Comparison of ENCODE assay signal across 1 cellular context in the genomic region with DNA sequence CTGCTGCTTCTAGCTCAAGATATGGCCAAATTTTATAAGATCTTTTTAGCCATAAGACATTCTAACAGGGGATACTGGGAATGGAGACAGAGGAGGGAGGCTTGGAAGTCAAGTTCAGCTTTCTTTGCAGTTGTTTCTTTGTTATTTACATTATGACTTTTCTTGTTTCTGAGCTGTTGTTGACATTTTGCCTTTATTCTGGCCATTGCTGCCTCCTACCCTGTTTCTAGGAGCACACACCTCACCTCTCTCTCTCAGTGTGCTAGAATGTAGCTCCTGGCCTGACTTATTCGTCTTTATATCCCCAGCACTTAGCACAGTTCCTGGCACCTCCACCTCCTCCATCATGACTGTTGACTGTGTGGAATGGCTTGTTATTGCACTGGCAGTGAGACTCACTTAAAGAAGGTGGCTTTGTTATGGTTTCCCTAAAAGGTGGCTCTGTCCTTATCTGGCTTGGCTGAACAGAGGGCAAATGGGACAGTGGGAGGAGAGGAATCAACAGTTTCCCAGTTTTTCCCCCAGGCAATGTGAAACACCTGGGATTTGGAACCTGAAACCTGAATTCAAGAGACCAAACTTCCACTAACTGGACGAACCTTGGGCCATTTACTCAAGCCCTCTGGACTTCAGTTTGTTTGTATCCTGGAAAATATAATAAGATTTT.
TF ChIP-seq lines count a peak whose summit lies in the region.

No MANE protein-coding gene starts in this region.

TF ChIP-seq in GM23338, 12 proteins besides CTCF, POLR2A, EP300 and RAD21 (continued from another document):
- TF ChIP-seq, protein P1, sequence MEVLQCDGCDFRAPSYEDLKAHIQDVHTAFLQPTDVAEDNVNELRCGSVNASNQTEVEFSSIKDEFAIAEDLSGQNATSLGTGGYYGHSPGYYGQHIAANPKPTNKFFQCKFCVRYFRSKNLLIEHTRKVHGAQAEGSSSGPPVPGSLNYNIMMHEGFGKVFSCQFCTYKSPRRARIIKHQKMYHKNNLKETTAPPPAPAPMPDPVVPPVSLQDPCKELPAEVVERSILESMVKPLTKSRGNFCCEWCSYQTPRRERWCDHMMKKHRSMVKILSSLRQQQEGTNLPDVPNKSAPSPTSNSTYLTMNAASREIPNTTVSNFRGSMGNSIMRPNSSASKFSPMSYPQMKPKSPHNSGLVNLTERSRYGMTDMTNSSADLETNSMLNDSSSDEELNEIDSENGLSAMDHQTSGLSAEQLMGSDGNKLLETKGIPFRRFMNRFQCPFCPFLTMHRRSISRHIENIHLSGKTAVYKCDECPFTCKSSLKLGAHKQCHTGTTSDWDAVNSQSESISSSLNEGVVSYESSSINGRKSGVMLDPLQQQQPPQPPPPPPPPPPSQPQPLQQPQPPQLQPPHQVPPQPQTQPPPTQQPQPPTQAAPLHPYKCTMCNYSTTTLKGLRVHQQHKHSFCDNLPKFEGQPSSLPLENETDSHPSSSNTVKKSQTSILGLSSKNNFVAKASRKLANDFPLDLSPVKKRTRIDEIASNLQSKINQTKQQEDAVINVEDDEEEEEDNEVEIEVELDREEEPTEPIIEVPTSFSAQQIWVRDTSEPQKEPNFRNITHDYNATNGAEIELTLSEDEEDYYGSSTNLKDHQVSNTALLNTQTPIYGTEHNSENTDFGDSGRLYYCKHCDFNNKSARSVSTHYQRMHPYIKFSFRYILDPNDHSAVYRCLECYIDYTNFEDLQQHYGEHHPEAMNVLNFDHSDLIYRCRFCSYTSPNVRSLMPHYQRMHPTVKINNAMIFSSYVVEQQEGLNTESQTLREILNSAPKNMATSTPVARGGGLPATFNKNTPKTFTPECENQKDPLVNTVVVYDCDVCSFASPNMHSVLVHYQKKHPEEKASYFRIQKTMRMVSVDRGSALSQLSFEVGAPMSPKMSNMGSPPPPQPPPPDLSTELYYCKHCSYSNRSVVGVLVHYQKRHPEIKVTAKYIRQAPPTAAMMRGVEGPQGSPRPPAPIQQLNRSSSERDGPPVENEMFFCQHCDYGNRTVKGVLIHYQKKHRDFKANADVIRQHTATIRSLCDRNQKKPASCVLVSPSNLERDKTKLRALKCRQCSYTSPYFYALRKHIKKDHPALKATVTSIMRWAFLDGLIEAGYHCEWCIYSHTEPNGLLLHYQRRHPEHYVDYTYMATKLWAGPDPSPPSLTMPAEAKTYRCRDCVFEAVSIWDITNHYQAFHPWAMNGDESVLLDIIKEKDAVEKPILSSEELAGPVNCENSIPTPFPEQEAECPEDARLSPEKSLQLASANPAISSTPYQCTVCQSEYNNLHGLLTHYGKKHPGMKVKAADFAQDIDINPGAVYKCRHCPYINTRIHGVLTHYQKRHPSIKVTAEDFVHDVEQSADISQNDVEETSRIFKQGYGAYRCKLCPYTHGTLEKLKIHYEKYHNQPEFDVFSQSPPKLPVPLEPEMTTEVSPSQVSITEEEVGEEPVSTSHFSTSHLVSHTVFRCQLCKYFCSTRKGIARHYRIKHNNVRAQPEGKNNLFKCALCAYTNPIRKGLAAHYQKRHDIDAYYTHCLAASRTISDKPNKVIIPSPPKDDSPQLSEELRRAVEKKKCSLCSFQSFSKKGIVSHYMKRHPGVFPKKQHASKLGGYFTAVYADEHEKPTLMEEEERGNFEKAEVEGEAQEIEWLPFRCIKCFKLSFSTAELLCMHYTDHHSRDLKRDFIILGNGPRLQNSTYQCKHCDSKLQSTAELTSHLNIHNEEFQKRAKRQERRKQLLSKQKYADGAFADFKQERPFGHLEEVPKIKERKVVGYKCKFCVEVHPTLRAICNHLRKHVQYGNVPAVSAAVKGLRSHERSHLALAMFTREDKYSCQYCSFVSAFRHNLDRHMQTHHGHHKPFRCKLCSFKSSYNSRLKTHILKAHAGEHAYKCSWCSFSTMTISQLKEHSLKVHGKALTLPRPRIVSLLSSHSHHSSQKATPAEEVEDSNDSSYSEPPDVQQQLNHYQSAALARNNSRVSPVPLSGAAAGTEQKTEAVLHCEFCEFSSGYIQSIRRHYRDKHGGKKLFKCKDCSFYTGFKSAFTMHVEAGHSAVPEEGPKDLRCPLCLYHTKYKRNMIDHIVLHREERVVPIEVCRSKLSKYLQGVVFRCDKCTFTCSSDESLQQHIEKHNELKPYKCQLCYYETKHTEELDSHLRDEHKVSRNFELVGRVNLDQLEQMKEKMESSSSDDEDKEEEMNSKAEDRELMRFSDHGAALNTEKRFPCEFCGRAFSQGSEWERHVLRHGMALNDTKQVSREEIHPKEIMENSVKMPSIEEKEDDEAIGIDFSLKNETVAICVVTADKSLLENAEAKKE (CRISPR knock-in tag; IDR thresholded peaks at IDR 0.05): no peak
- no peak for TF ChIP-seq JUNB (IDR thresholded peaks at IDR 0.05; ENCODE audit: unreplicated experiment)
